Comparison of ENCODE assay signal across 8 cellular contexts in the genomic region with DNA sequence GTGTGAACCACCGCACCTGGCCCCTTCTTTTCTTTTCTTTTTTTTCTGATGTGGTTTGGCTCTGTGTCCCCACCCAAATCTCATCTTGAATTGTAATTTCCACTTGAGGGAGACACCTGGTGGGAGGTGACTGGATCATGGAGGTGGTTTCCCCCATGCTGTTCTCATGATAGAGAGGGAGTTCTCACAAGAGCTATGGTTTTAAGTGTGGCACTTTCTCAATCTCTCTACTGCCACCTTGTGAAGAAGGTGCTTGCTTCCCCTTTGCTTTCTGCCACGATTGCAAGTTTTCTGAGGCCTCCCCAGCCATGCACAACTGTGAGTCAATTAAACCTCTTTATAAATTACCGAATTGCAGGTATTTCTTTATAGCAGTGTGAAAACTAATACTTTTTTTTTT.
A peak's percentile ranks its signal among the peaks of the same experiment; 100 is the strongest.
DNase-seq lines count a peak whose midpoint lies in the region; ATAC-seq, FAIRE-seq and TF ChIP-seq lines count a peak whose summit lies in the region.

No MANE protein-coding gene starts in this region.

- no peak overlapping the region for H3K4me3 ChIP-seq in fibroblast of mammary gland (ENCODE audit: control insufficient read depth, low read depth, low read length)

- TF ChIP-seq CTCF in AG09319 (IDR thresholded peaks at IDR 0.05; ENCODE audit: low read depth, low read length) (peak; percentile 21), fibroblast of mammary gland (conservative IDR thresholded peaks at IDR 0.05; ENCODE audit: control insufficient read depth, insufficient read depth, low read depth, low read length) (peak; percentile 27)

- FAIRE-seq in GM18507 (lab: Jason Lieb, UNC) (peak; percentile 59), GM19239 (lab: Jason Lieb, UNC) (no peak)

- ATAC-seq in GM18868 (IDR thresholded peaks at IDR 0.05; ENCODE audit: unreplicated experiment) (no peak), GM21619 (IDR thresholded peaks at IDR 0.05; ENCODE audit: unreplicated experiment) (no peak)

- DNase-seq in AG09319 (ENCODE audit: extremely low read depth, low read depth) (no peak), GM18507 (ENCODE audit: extremely low spot score, insufficient read length, low read depth) (no peak), RKO (ENCODE audit: low spot score) (peak; percentile 64), fibroblast of mammary gland (ENCODE audit: low read depth) (peak; percentile 31), GM19239 (ENCODE audit: insufficient read length, low spot score) (no peak), hippocampal formation (lab: John Stamatoyannopoulos, UW) (no peak)

Comparison
In these comparisons a context has a peak if more than half of its experiments do, and no peak if none do; other contexts are left out.
1. DNase-seq: peak in RKO (single experiment) and fibroblast of mammary gland (single experiment); none in AG09319 (single experiment), GM18507 (single experiment), GM19239 (single experiment) and hippocampal formation (0 of 2).